ENCODE assay signal across 1 cellular context in the genomic region with DNA sequence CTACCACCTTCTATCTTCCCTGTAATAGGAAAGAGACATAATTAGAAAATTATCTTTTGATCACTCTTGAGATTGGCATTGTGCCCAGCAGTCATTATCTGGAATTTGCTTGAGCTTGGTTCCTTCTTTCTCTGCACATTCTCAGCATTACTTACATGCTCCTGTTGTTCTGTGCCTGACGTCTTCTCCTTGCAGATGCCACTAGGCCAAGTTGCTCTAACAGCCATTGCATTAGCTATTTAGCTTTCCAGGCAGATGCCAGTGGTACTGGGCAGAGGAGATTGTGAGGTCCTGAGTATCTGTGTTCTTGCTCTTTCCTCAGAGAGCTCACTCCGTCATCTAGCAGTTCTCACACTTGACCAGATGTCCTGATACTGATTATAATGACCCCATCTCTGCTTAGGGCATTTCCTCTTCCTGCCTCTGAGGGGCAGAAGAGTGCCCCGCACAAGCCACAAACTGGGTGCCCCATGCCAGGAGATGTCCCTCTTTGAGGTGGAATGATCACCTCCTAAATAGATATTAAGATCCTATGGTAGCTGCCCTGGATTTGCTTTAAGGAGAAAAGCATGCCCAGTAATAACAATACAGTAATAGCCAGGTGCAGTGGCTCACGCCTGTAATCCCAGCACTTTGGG.
TF ChIP-seq lines count a peak whose summit lies in the region.

No MANE protein-coding gene starts in this region.

TF ChIP-seq in K562, 482 proteins besides CTCF, POLR2A, EP300 and RAD21:
- TF ChIP-seq TCF3 (CRISPR knock-in tag; IDR thresholded peaks at IDR 0.05): peak; percentile 22; the same call in 1 of the 2 replicates
- TF ChIP-seq TEAD4 (IDR thresholded peaks at IDR 0.05; ENCODE audit: low read length): 0 out of 2 replicates have a peak, but pooled peaks have one; percentile 26
- TF ChIP-seq TEAD4 (CRISPR knock-in tag; IDR thresholded peaks at IDR 0.05; ENCODE audit: borderline replicate concordance): no peak
- 0 out of 2 replicates have a peak, but pooled peaks have one; percentile 31 for TF ChIP-seq NFIC (IDR thresholded peaks at IDR 0.05)
- TF ChIP-seq CBFA2T3 (IDR thresholded peaks at IDR 0.05): peak; percentile 44
- no peak for TF ChIP-seq ZNF717 (CRISPR knock-in tag; IDR thresholded peaks at IDR 0.05)
- no peak for TF ChIP-seq ZEB2 (IDR thresholded peaks at IDR 0.05)
TF ChIP-seq in K562: peak in this region for 4.
